Comparison of ENCODE assay signal across 21 cellular contexts in genomic region chr12:109166371-109166770, GRCh38.
"Had no signal": no experiment of that assay in that cellular context is flagged by ENCODE, and none has a peak within 500 bp of the region (broad histone marks: within the 10 kb centered on the region; RNA-seq: fewer than 3 reads in every experiment).

No MANE protein-coding gene starts in this region.

- ATAC-seq: natural killer cell treated with Interleukin-12 subunit alpha and Interleukin-12 subunit beta and Interleukin-15 and Interleukin-18, amount 100 ng/mL, for 72 hours; pancreas; right lobe of liver; stimulated activated memory B cell treated with anti-CD40 and anti-IgM and Interleukin-4, amounts not matched to agents 10 μg/mL and 1 μg/mL and 100 μg/mL, for 72 hours; stimulated activated naive CD8-positive, alpha-beta T cell treated with anti-CD3 and anti-CD28 coated beads, Interleukin-15, Interleukin-2, amounts not matched to agents 100 U/mL and 50 U/mL, for 24 hours; upper lobe of right lung had no signal

- H3K4me3 ChIP-seq: dorsolateral prefrontal cortex, lung, pancreas, right lobe of liver, suprapubic skin, transverse colon, upper lobe of right lung, uterus had no signal

- H3K4me1 ChIP-seq: pancreas, right lobe of liver, suprapubic skin, upper lobe of right lung, uterus had no signal

- H3K36me3 ChIP-seq: uterus had no signal

- DNase-seq: effector CD4-positive, alpha-beta T cell; hypothalamus; immature natural killer cell; islet precursor cell; kidney glomerular epithelial cell; naive B cell; pancreas; right lobe of liver; stimulated activated CD4-positive, alpha-beta T cell treated with anti-CD3 and anti-CD28 coated beads, Interleukin-2, amount 100 ng/mL, for 24 hours; stimulated activated CD4-positive, alpha-beta T cell treated with anti-CD3 and anti-CD28 coated beads, Interleukin-4, amount 100 ng/mL, for 4 hours; stimulated activated naive CD8-positive, alpha-beta T cell treated with anti-CD3 and anti-CD28 coated beads, Interleukin-15, Interleukin-2, amounts not matched to agents 100 U/mL and 50 U/mL, for 24 hours; transverse colon; upper lobe of right lung; uterus had no signal

- H3K27ac ChIP-seq: dorsolateral prefrontal cortex, neutrophil, pancreas, right lobe of liver, suprapubic skin, upper lobe of right lung, uterus had no signal

- H3K9me3 ChIP-seq: neutrophil, pancreas, right lobe of liver, suprapubic skin, transverse colon, upper lobe of right lung, uterus had no signal

- H3K27me3 ChIP-seq: dorsolateral prefrontal cortex, neutrophil, pancreas, right lobe of liver, suprapubic skin, transverse colon, upper lobe of right lung, uterus had no signal

- FAIRE-seq: colon, pancreas had no signal
